ENCODE assay signal across 18 cellular contexts in the genomic region with DNA sequence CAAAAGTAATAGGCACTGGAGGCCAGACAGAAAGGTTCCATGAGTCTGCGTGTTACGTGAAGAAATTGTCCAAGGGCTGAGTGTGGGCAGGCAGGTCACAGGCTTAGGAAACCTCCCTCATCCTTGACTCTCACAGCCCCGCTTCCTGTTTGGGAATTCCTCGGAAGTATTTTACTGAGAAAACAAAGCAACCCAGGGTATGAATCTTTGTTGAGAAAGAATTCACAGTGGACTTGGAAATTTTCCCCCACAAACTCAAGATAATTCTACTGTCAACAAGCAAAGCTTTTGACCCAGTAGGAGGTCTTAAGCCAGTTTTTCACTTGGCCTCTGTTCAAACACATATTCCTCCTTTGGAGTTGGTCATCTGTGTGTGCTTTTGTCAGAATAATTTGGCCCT.
DNase-seq lines count a peak whose midpoint lies in the region; ATAC-seq and TF ChIP-seq lines count a peak whose summit lies in the region.
"Had no signal": no experiment of that assay in that cellular context is flagged by ENCODE, and none has a peak within 500 bp of the region (broad histone marks: within the 10 kb centered on the region; RNA-seq: fewer than 3 reads in every experiment).

No MANE protein-coding gene starts in this region.

- no peaks in the 10 kb centered on the region for H3K36me3 ChIP-seq in ACC112 (ENCODE audit: insufficient read depth, low read length)
- H3K36me3 ChIP-seq in endodermal cell (ENCODE audit: control insufficient read depth, insufficient read depth, low read length), result peaks cover 19% of the 10 kb centered on the region

- H3K27me3 ChIP-seq in ACC112 (ENCODE audit: insufficient read depth, low read length) (no peaks in the 10 kb centered on the region), endodermal cell (ENCODE audit: control insufficient read depth, insufficient read depth, low read length, poor library complexity, severe bottlenecking) (no peaks in the 10 kb centered on the region)

- TF ChIP-seq CTCF in endodermal cell (conservative IDR thresholded peaks at IDR 0.05) (no peak), nephron (IDR thresholded peaks at IDR 0.05; ENCODE audit: unreplicated experiment in 3 of 3) (no peak)

- no peak for ATAC-seq in HG02870 (IDR thresholded peaks at IDR 0.05; ENCODE audit: unreplicated experiment)
- ATAC-seq in stimulated activated effector memory CD8-positive, alpha-beta T cell treated with anti-CD3 and anti-CD28 coated beads, Interleukin-12 subunit alpha, Interleukin-12 subunit beta, amount 100 ng/mL, for 72 hours, result no peak
- ATAC-seq: activated T-cell treated with anti-CD3 and anti-CD28 coated beads, Interleukin-2, amount 50 U/mL, for 4 hours had no signal

- H3K4me1 Mint-ChIP-seq in endodermal cell (peaks cover 28% of the 10 kb centered on the region), nephron (peaks cover 28% of the 10 kb centered on the region)
- no peaks in the 10 kb centered on the region for H3K4me1 Mint-ChIP-seq in stimulated activated effector memory CD8-positive, alpha-beta T cell treated with anti-CD3 and anti-CD28 coated beads, Interleukin-12 subunit alpha, Interleukin-12 subunit beta, amount 100 ng/mL, for 72 hours
- H3K4me1 Mint-ChIP-seq: CD14-positive monocyte had no signal

- H2AFZ ChIP-seq in ACC112 (ENCODE audit: low read length, unreplicated experiment), result no peak overlapping the region

- peaks cover 7% of the 10 kb centered on the region for H3K9me3 ChIP-seq in endodermal cell (ENCODE audit: control insufficient read depth, low read length)

- H3K27me3 Mint-ChIP-seq in endodermal cell (ENCODE audit: insufficient read depth) (no peaks in the 10 kb centered on the region), nephron (ENCODE audit: low read depth) (peaks cover 3% of the 10 kb centered on the region)

- H3K9me3 Mint-ChIP-seq in endodermal cell (peaks cover 8% of the 10 kb centered on the region), nephron (peaks cover 3% of the 10 kb centered on the region)
- H3K9me3 Mint-ChIP-seq in stimulated activated effector memory CD8-positive, alpha-beta T cell treated with anti-CD3 and anti-CD28 coated beads, Interleukin-12 subunit alpha, Interleukin-12 subunit beta, amount 100 ng/mL, for 72 hours, result no peaks in the 10 kb centered on the region
- H3K9me3 Mint-ChIP-seq: activated T-cell treated with anti-CD3 and anti-CD28 coated beads, Interleukin-2, amount 50 U/mL, for 4 hours had no signal

- H3K9ac ChIP-seq in endodermal cell (ENCODE audit: extremely low read depth, low read length, poor library complexity, severe bottlenecking), result no peak overlapping the region

- H3K27ac Mint-ChIP-seq in endodermal cell (peak overlapping the region; percentile 79), nephron (peak overlapping the region; percentile 75 to 81 (median 80))
- H3K27ac Mint-ChIP-seq in stimulated activated effector memory CD8-positive, alpha-beta T cell treated with anti-CD3 and anti-CD28 coated beads, Interleukin-12 subunit alpha, Interleukin-12 subunit beta, amount 100 ng/mL, for 72 hours, result no peak overlapping the region
- H3K27ac Mint-ChIP-seq: activated CD4-positive, alpha-beta memory T cell treated with anti-CD3 and anti-CD28 coated beads for 36 hours; CD14-positive monocyte had no signal

- no peaks in the 10 kb centered on the region for H3K4me1 ChIP-seq in ACC112 (ENCODE audit: control insufficient read depth, insufficient read depth, low read length, unreplicated experiment)
- peaks cover 7% of the 10 kb centered on the region for H3K4me1 ChIP-seq in endodermal cell (ENCODE audit: control insufficient read depth, insufficient read depth, low read length)

- H3K4me3 Mint-ChIP-seq in endodermal cell (no peak overlapping the region), nephron (no peak overlapping the region)
- no peak overlapping the region for H3K4me3 Mint-ChIP-seq in stimulated activated effector memory CD8-positive, alpha-beta T cell treated with anti-CD3 and anti-CD28 coated beads, Interleukin-12 subunit alpha, Interleukin-12 subunit beta, amount 100 ng/mL, for 72 hours
- H3K4me3 Mint-ChIP-seq: activated CD4-positive, alpha-beta memory T cell treated with anti-CD3 and anti-CD28 coated beads for 36 hours; activated T-cell treated with anti-CD3 and anti-CD28 coated beads, Interleukin-2, amount 50 U/mL, for 4 hours; CD14-positive monocyte had no signal

- H3K27ac ChIP-seq in ACC112 (ENCODE audit: low read depth, low read length) (peak overlapping the region; percentile 6; the same call in 1 of the 2 replicates), endodermal cell (ENCODE audit: low read depth, low read length) (no peak overlapping the region)

- peaks cover 40% of the 10 kb centered on the region for H3K36me3 Mint-ChIP-seq in endodermal cell (ENCODE audit: low read depth)
- peaks cover 33% of the 10 kb centered on the region for H3K36me3 Mint-ChIP-seq in nephron (ENCODE audit: low read depth)
- no peaks in the 10 kb centered on the region for H3K36me3 Mint-ChIP-seq in stimulated activated effector memory CD8-positive, alpha-beta T cell treated with anti-CD3 and anti-CD28 coated beads, Interleukin-12 subunit alpha, Interleukin-12 subunit beta, amount 100 ng/mL, for 72 hours
- H3K36me3 Mint-ChIP-seq: activated CD4-positive, alpha-beta memory T cell treated with anti-CD3 and anti-CD28 coated beads for 36 hours; CD14-positive monocyte had no signal

- no peaks in the 10 kb centered on the region for H3K79me2 ChIP-seq in ACC112 (ENCODE audit: control insufficient read depth, insufficient read depth, low read length, unreplicated experiment)

- 87% methylated on average over 4 of the region's 4 CpGs; no CpG with 5 or more reads in 1 of the 2 experiments for WGBS in endodermal cell (ENCODE audit: insufficient coverage in 1 of 2, insufficient read length in 1 of 2), 2 experiments

- H3K4me3 ChIP-seq in ACC112 (ENCODE audit: low read depth, low read length), result no peak overlapping the region
- no peak overlapping the region for H3K4me3 ChIP-seq in endodermal cell (ENCODE audit: low read length)

- DNase-seq in NCI-H226 (peak; percentile 67), endodermal cell (no peak), NCI-H748 (lab: John Stamatoyannopoulos, UW; ENCODE audit: unreplicated experiment) (no peak), HPDE6-E6E7 (ENCODE audit: extremely low spot score) (no peak)
- no peak for DNase-seq in stimulated activated effector memory CD8-positive, alpha-beta T cell treated with anti-CD3 and anti-CD28 coated beads, Interleukin-12 subunit alpha, Interleukin-12 subunit beta, amount 100 ng/mL, for 72 hours (ENCODE audit: low spot score in 2 of 2)
- DNase-seq: activated CD4-positive, alpha-beta memory T cell treated with anti-CD3 and anti-CD28 coated beads for 36 hours; activated T-cell treated with anti-CD3 and anti-CD28 coated beads, Interleukin-2, amount 50 U/mL, for 4 hours; DMS53; NCI-H2081; NCI-H774; right cardiac atrium; stimulated activated CD4-positive, alpha-beta T cell treated with anti-CD3 and anti-CD28 coated beads, Interleukin-2, amount 100 ng/mL, for 48 hours; stimulated activated CD8-positive, alpha-beta memory T cell treated with anti-CD3 and anti-CD28 coated beads, Interleukin-4, amount 100 ng/mL, for 48 hours; SW 1271 had no signal
